21 cellular contexts compared by ENCODE assay signal in the genomic region with DNA sequence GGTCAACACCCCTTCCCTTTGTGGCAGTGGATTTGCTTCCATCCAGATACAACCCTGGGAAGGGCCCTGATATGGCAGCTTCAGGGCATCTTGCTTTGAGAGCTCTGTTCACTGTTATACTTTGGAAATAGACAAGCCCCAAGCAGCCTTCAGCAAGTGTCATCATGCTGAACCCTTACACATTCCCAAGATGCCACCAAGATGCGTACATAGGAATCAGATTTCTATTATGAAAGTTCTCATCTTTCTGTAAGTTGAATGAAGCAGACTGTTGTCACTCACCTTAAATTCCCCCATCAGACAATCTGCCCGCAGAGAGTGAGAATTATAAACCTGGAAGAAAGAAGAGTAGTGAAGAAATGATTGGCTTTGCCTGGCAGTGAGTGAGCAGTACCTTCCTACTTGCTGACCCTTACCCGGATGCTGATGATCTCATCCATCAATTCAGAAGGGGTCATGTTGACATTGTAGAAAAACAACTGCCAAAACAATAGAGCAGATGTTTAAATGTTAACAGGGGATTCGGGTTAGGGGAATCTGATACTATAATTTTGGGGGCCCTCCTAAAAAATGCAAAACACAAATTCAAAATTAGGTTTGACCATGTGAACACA.
DNase-seq lines count a peak whose midpoint lies in the region; ATAC-seq, FAIRE-seq and TF ChIP-seq lines count a peak whose summit lies in the region.
"Had no signal": no experiment of that assay in that cellular context is flagged by ENCODE, and none has a peak within 500 bp of the region (broad histone marks: within the 10 kb centered on the region; RNA-seq: fewer than 3 reads in every experiment).

No MANE protein-coding gene starts in this region.

- TF ChIP-seq EP300 in sigmoid colon (IDR thresholded peaks at IDR 0.05) = no peak

- no peak for FAIRE-seq in GM12891 (lab: Jason Lieb, UNC)
- FAIRE-seq: A549 had no signal

- ATAC-seq in HG02678 (IDR thresholded peaks at IDR 0.05; ENCODE audit: unreplicated experiment) (no peak), HG02973 (IDR thresholded peaks at IDR 0.05; ENCODE audit: unreplicated experiment) (no peak)
- ATAC-seq: A549; Right ventricle myocardium inferior; stimulated activated naive B cell treated with anti-CD40 and anti-IgM and Interleukin-4, amounts not matched to agents 10 μg/mL and 1 μg/mL and 100 μg/mL, for 72 hours had no signal

- DNase-seq in NCI-H748 (lab: John Stamatoyannopoulos, UW; ENCODE audit: unreplicated experiment) (peak; percentile 37), NCI-H748 treated with DMSO at 0.1 percent for 48 hours (lab: John Stamatoyannopoulos, UW) (no peak), SHP77 (lab: John Stamatoyannopoulos, UW) (peak; percentile 22 to 47), fibroblast of lung (ENCODE audit: low read depth in 2 of 2) (no peak), sigmoid colon (no peak), GM12891 (ENCODE audit: insufficient read length, low spot score) (no peak)
- DNase-seq: activated CD4-positive, alpha-beta memory T cell treated with anti-CD3 and anti-CD28 coated beads for 36 hours; activated T-cell treated with anti-CD3 and anti-CD28 coated beads, Interleukin-2, amount 50 U/mL, for 24 hours; C1 segment of cervical spinal cord; dorsolateral prefrontal cortex; islet precursor cell; MG63; NCI-H1694 treated with DMSO at 0.1 percent for 48 hours; NCI-H510A treated with DMSO at 0.1 percent for 48 hours; stimulated activated naive B cell treated with anti-CD40 and anti-IgM and Interleukin-4, amounts not matched to agents 10 μg/mL and 1 μg/mL and 100 μg/mL, for 72 hours had no signal

- no peak overlapping the region for H3K4me2 ChIP-seq in fibroblast of lung (ENCODE audit: extremely low read depth, insufficient read depth, low read length)
- H3K4me2 ChIP-seq: A549, hepatocyte had no signal

- H3K27ac ChIP-seq in fibroblast of lung (ENCODE audit: insufficient read depth, low read length) = peak overlapping the region; percentile 10
- H3K27ac ChIP-seq in sigmoid colon = peak overlapping the region in 3 of 4 donors; percentile 31 to 37 (median 35)
- H3K27ac ChIP-seq: dorsolateral prefrontal cortex, hepatocyte, VCaP had no signal

- TF ChIP-seq CTCF in fibroblast of lung (conservative IDR thresholded peaks at IDR 0.05 in 1 of 2, IDR thresholded peaks at IDR 0.05 in 1 of 2; ENCODE audit: low read depth in 1 of 2, low read length in 2 of 2) (no peak), sigmoid colon (IDR thresholded peaks at IDR 0.05) (no peak)

- no peaks in the 10 kb centered on the region for H3K9me3 ChIP-seq in fibroblast of lung (ENCODE audit: control insufficient read depth, insufficient read depth, low read depth, low read length)
- no peaks in the 10 kb centered on the region for H3K9me3 ChIP-seq in sigmoid colon
- H3K9me3 ChIP-seq: A549, MG63 had no signal

- no peak overlapping the region for H2AFZ ChIP-seq in fibroblast of lung (ENCODE audit: low read length)
- H2AFZ ChIP-seq: hepatocyte had no signal

- H3K4me1 ChIP-seq in fibroblast of lung (ENCODE audit: control insufficient read depth, extremely low read depth, insufficient read depth, low read length) (no peaks in the 10 kb centered on the region), sigmoid colon (peaks cover 0 to 12% (median 3%) of the 10 kb centered on the region in 4 donors)

- intact Hi-C loops in sigmoid colon (cut with DNase I) = no loop called here

- H3K36me3 ChIP-seq in fibroblast of lung (ENCODE audit: control insufficient read depth, insufficient read depth, low read length) = peaks cover 26% of the 10 kb centered on the region
- H3K36me3 ChIP-seq in sigmoid colon = peaks cover 0 to 78% (median 24%) of the 10 kb centered on the region in 4 donors

- no peaks in the 10 kb centered on the region for H3K27me3 ChIP-seq in fibroblast of lung (ENCODE audit: control insufficient read depth, insufficient read depth, low read length)
- no peaks in the 10 kb centered on the region for H3K27me3 ChIP-seq in sigmoid colon
- H3K27me3 ChIP-seq: dorsolateral prefrontal cortex, hepatocyte, MG63 had no signal

- H3K9ac ChIP-seq in fibroblast of lung (ENCODE audit: insufficient read depth, low read length) = no peak overlapping the region

- TF ChIP-seq POLR2A in sigmoid colon (IDR thresholded peaks at IDR 0.05) (no peak), GM12891 (IDR thresholded peaks at IDR 0.05; ENCODE audit: low read depth, low read length) (no peak)

- H4K20me1 ChIP-seq in fibroblast of lung (ENCODE audit: control insufficient read depth, extremely low read depth, insufficient read depth, low read length) = no peaks in the 10 kb centered on the region

- WGBS in sigmoid colon, 2 donors = 75 to 79% methylated on average over 4 of the region's 4 CpGs

- H3K79me2 ChIP-seq in fibroblast of lung (ENCODE audit: control insufficient read depth, insufficient read depth, low read length) = no peaks in the 10 kb centered on the region
- H3K79me2 ChIP-seq: hepatocyte had no signal

- H3K4me3 ChIP-seq in fibroblast of lung (replicated peaks in 1 of 4; ENCODE audit: control extremely low read depth in 1 of 4, insufficient read depth in 1 of 4, low read depth in 3 of 4, low read length in 4 of 4) = no peak overlapping the region
- no peak overlapping the region for H3K4me3 ChIP-seq in sigmoid colon
- H3K4me3 ChIP-seq: A549, dorsolateral prefrontal cortex, hepatocyte, MG63 had no signal

TF ChIP-seq in GM12891, 5 proteins besides CTCF, POLR2A, EP300 and RAD21:
- TF ChIP-seq TAF1 (IDR thresholded peaks at IDR 0.05; ENCODE audit: low read depth, low read length) (no peak), POU2F2 (IDR thresholded peaks at IDR 0.05; ENCODE audit: low read depth, low read length) (no peak)

Comparison
In these comparisons a context has a peak if more than half of its experiments do, and no peak if none do; other contexts are left out.
1. DNase-seq: peak in NCI-H748 (single experiment) and SHP77 (2 of 2); none in NCI-H748 treated with DMSO at 0.1 percent for 48 hours (single experiment), fibroblast of lung (0 of 2), sigmoid colon (single experiment) and GM12891 (single experiment).